ENCODE assay signal across 1 cellular context in the genomic region with DNA sequence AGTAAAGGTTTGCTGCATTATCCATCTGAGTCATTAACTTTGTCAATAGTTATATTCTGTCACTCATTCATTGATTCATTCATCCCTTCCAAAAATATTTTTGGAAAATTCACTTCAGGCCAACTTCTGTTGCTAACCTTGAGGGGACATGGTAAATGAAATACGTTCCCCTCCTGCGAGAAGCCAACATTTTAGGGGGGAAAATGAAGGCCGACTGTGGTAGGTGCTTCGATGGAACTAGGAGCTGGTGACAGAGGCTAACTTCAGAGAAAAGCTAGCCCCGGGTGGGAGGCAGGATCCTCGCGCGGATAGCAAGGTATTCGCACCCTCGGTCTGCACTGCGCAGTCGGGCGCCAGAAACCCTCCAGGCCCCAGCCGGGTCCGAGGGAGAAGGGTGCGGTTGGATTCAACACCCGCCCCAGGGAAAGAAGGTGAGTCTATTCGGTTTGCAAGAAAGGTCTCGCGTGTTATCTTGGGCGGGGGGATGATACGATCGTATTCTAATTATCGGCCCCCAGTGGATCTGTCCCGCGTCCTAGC.
TF ChIP-seq lines count a peak whose summit lies in the region.

No MANE protein-coding gene starts in this region.

TF ChIP-seq in K562, 482 proteins besides CTCF, POLR2A, EP300 and RAD21 (continued from another document):
- TF ChIP-seq, protein P1, sequence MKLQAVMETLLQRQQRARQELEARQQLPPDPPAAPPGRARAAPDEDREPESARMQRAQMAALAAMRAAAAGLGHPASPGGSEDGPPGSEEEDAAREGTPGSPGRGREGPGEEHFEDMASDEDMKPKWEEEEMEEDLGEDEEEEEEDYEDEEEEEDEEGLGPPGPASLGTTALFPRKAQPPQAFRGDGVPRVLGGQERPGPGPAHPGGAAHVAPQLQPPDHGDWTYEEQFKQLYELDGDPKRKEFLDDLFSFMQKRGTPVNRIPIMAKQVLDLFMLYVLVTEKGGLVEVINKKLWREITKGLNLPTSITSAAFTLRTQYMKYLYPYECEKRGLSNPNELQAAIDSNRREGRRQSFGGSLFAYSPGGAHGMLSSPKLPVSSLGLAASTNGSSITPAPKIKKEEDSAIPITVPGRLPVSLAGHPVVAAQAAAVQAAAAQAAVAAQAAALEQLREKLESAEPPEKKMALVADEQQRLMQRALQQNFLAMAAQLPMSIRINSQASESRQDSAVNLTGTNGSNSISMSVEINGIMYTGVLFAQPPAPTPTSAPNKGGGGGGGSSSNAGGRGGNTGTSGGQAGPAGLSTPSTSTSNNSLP (IDR thresholded peaks at IDR 0.05; ENCODE audit: borderline replicate concordance, low read depth, low read length), result no peak
- TF ChIP-seq ZNF274 (IDR thresholded peaks at IDR 0.05; ENCODE audit: borderline replicate concordance, low read depth, low read length) (no peak), U2AF2 (optimal IDR thresholded peaks at IDR 0.05; ENCODE audit: low read depth, low read length) (no peak), ZNF766 (CRISPR knock-in tag; conservative IDR thresholded peaks at IDR 0.05) (no peak), DACH1 (IDR thresholded peaks at IDR 0.05; ENCODE audit: partially characterized antibody) (no peak), HLTF (IDR thresholded peaks at IDR 0.05) (no peak), NR2F6 (CRISPR knock-in tag; IDR thresholded peaks at IDR 0.05) (no peak), MLX (CRISPR knock-in tag; conservative IDR thresholded peaks at IDR 0.05) (no peak)
- TF ChIP-seq, protein P2, sequence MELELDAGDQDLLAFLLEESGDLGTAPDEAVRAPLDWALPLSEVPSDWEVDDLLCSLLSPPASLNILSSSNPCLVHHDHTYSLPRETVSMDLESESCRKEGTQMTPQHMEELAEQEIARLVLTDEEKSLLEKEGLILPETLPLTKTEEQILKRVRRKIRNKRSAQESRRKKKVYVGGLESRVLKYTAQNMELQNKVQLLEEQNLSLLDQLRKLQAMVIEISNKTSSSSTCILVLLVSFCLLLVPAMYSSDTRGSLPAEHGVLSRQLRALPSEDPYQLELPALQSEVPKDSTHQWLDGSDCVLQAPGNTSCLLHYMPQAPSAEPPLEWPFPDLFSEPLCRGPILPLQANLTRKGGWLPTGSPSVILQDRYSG (tag; conservative IDR thresholded peaks at IDR 0.05; ENCODE audit: low read depth), result no peak
